ENCODE assay signal across 24 cellular contexts in the genomic region with DNA sequence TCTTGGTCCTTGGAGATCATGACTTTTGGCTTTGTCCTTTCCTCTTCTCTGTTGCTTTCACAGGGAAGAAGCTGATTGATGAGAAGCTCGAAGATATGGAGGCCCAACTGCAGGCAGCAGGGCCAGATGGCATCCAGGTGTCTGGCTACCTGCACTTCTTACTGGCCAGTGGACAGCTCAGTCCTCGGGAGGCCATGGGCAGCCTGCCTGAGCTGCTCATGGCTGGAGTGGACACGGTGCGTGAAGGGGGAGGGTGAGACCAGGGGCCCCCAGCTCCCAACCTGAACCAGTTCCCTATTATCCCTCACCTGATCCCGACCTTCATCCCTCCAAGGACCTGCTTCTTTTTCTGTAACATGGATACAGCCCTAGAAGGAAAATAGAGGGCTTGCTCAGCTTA. TPM values are rescaled to one million over a fixed set of nuclear protein-coding genes. Genes with fewer than 3 reads are reported as not detected.
DNase-seq lines count a peak whose midpoint lies in the region; ATAC-seq and TF ChIP-seq lines count a peak whose summit lies in the region.
"Had no signal": no experiment of that assay in that cellular context is flagged by ENCODE, and none has a peak within 500 bp of the region (broad histone marks: within the 10 kb centered on the region; RNA-seq: fewer than 3 reads in every experiment).

No MANE protein-coding gene starts in this region.

- WGBS in esophagus muscularis mucosa = 97% methylated on average over 5 of the region's 5 CpGs

- no peak for TF ChIP-seq EP300 in esophagus muscularis mucosa (IDR thresholded peaks at IDR 0.05)

- no peak for TF ChIP-seq POLR2A in esophagus muscularis mucosa (IDR thresholded peaks at IDR 0.05; ENCODE audit: low read depth)

- H3K27ac ChIP-seq in esophagus muscularis mucosa (replicated peaks in 1 of 4) = no peak overlapping the region
- H3K27ac ChIP-seq in neural progenitor cell = no peak overlapping the region
- H3K27ac ChIP-seq: 22Rv1 had no signal

- H3K4me1 ChIP-seq in esophagus muscularis mucosa = peaks cover 0 to 6% (median 0%) of the 10 kb centered on the region in 4 donors
- no peaks in the 10 kb centered on the region for H3K4me1 ChIP-seq in neural progenitor cell
- H3K4me1 ChIP-seq: BE2C had no signal

- H3K9me3 ChIP-seq in esophagus muscularis mucosa (no peaks in the 10 kb centered on the region), neural progenitor cell (ENCODE audit: low read depth) (no peaks in the 10 kb centered on the region)
- H3K9me3 ChIP-seq: BE2C; BLaER1 treated with 17β-estradiol and CSF1 and Interleukin-3, amounts not matched to agents 10 nM and 100 nM had no signal

- intact Hi-C loops in esophagus muscularis mucosa (cut with DNase I) = no loop called here
- intact Hi-C loops in sciatic nerve (cut with DNase I) = no loop called here

- H3K27me3 ChIP-seq in esophagus muscularis mucosa = no peaks in the 10 kb centered on the region
- H3K27me3 ChIP-seq in neural progenitor cell = no peaks in the 10 kb centered on the region
- H3K27me3 ChIP-seq: BE2C had no signal

- TF ChIP-seq CTCF in esophagus muscularis mucosa (IDR thresholded peaks at IDR 0.05) (no peak), neural progenitor cell (IDR thresholded peaks at IDR 0.05) (no peak)

- no peak overlapping the region for H3K4me3 ChIP-seq in esophagus muscularis mucosa
- no peak overlapping the region for H3K4me3 ChIP-seq in neural progenitor cell
- H3K4me3 ChIP-seq: BLaER1 treated with 17β-estradiol and CSF1 and Interleukin-3, amounts not matched to agents 10 nM and 100 nM; GM23338 had no signal

- DNase-seq in activated naive CD8-positive, alpha-beta T cell treated with anti-CD3 and anti-CD28 coated beads, Interleukin-2, amount 50 U/mL, for 24 hours = no peak
- DNase-seq in esophagus muscularis mucosa (ENCODE audit: extremely low spot score) (peak; percentile 5), neural progenitor cell (ENCODE audit: low spot score) (no peak), sciatic nerve (ENCODE audit: low spot score) (peak; percentile 28), NCI-H187 (lab: John Stamatoyannopoulos, UW) (no peak), C1 segment of cervical spinal cord (lab: John Stamatoyannopoulos, UW) (no peak)
- DNase-seq: AML-193; BE2C; Calu3; CD4-positive, alpha-beta memory T cell; COR-L47; DMS53; DMS79 treated with DMSO at 0.1 percent for 48 hours; GF-D8; H9 had no signal

- no peaks in the 10 kb centered on the region for H3F3A ChIP-seq in neural progenitor cell (ENCODE audit: low read depth)

- no peak overlapping the region for H3K9ac ChIP-seq in neural progenitor cell

- ATAC-seq in activated naive CD8-positive, alpha-beta T cell treated with anti-CD3 and anti-CD28 coated beads, Interleukin-2, amount 50 U/mL, for 24 hours = no peak
- ATAC-seq in sciatic nerve = no peak
- no peak for ATAC-seq in HG02571 (IDR thresholded peaks at IDR 0.05; ENCODE audit: unreplicated experiment)
- ATAC-seq: GM23338, HCT116 had no signal

- no peaks in the 10 kb centered on the region for H3K9me3 Mint-ChIP-seq in activated naive CD8-positive, alpha-beta T cell (ENCODE audit: low read depth)
- no peaks in the 10 kb centered on the region for H3K9me3 Mint-ChIP-seq in activated naive CD8-positive, alpha-beta T cell treated with anti-CD3 and anti-CD28 coated beads, Interleukin-2, amount 50 U/mL, for 24 hours
- no peaks in the 10 kb centered on the region for H3K9me3 Mint-ChIP-seq in neural progenitor cell
- H3K9me3 Mint-ChIP-seq: CD4-positive, alpha-beta memory T cell; GM23338; H9 had no signal

- peak overlapping the region; percentile 16 for H3K27ac Mint-ChIP-seq in activated naive CD8-positive, alpha-beta T cell
- H3K27ac Mint-ChIP-seq in activated naive CD8-positive, alpha-beta T cell treated with anti-CD3 and anti-CD28 coated beads, Interleukin-2, amount 50 U/mL, for 24 hours = no peak overlapping the region
- peak overlapping the region; percentile 50 for H3K27ac Mint-ChIP-seq in neural progenitor cell
- H3K27ac Mint-ChIP-seq: CD4-positive, alpha-beta memory T cell; GM23338; H9 had no signal

- H2AFZ ChIP-seq in neural progenitor cell (replicated peaks) = no peak overlapping the region
- H2AFZ ChIP-seq: GM23338 had no signal

- no peaks in the 10 kb centered on the region for H3K36me3 Mint-ChIP-seq in activated naive CD8-positive, alpha-beta T cell
- H3K36me3 Mint-ChIP-seq in activated naive CD8-positive, alpha-beta T cell treated with anti-CD3 and anti-CD28 coated beads, Interleukin-2, amount 50 U/mL, for 24 hours (ENCODE audit: low read depth) = no peaks in the 10 kb centered on the region
- H3K36me3 Mint-ChIP-seq in neural progenitor cell = no peaks in the 10 kb centered on the region
- H3K36me3 Mint-ChIP-seq: CD4-positive, alpha-beta memory T cell had no signal

- H3K36me3 ChIP-seq in esophagus muscularis mucosa = peaks cover 8 to 57% (median 46%) of the 10 kb centered on the region in 4 donors
- no peaks in the 10 kb centered on the region for H3K36me3 ChIP-seq in neural progenitor cell
- H3K36me3 ChIP-seq: BE2C; BLaER1 treated with 17β-estradiol and CSF1 and Interleukin-3, amounts not matched to agents 10 nM and 100 nM had no signal

- no peak overlapping the region for H3K4me2 ChIP-seq in neural progenitor cell
- H3K4me2 ChIP-seq: GM23338 had no signal

- peaks cover 12% of the 10 kb centered on the region for H3K27me3 Mint-ChIP-seq in activated naive CD8-positive, alpha-beta T cell
- H3K27me3 Mint-ChIP-seq in activated naive CD8-positive, alpha-beta T cell treated with anti-CD3 and anti-CD28 coated beads, Interleukin-2, amount 50 U/mL, for 24 hours = peaks cover 28% of the 10 kb centered on the region
- peaks cover 3% of the 10 kb centered on the region for H3K27me3 Mint-ChIP-seq in neural progenitor cell (ENCODE audit: insufficient read depth, low read depth)

- no peaks in the 10 kb centered on the region for H3K79me2 ChIP-seq in neural progenitor cell (ENCODE audit: low read depth)

- H4K20me1 ChIP-seq in neural progenitor cell (ENCODE audit: low read depth) = no peaks in the 10 kb centered on the region

- no peaks in the 10 kb centered on the region for H3K4me1 Mint-ChIP-seq in activated naive CD8-positive, alpha-beta T cell (ENCODE audit: low read depth)
- no peaks in the 10 kb centered on the region for H3K4me1 Mint-ChIP-seq in activated naive CD8-positive, alpha-beta T cell treated with anti-CD3 and anti-CD28 coated beads, Interleukin-2, amount 50 U/mL, for 24 hours
- H3K4me1 Mint-ChIP-seq in neural progenitor cell = no peaks in the 10 kb centered on the region
- H3K4me1 Mint-ChIP-seq: CD4-positive, alpha-beta memory T cell; GM23338; H9 had no signal

- H3K4me3 Mint-ChIP-seq in activated naive CD8-positive, alpha-beta T cell = no peak overlapping the region
- no peak overlapping the region for H3K4me3 Mint-ChIP-seq in activated naive CD8-positive, alpha-beta T cell treated with anti-CD3 and anti-CD28 coated beads, Interleukin-2, amount 50 U/mL, for 24 hours
- no peak overlapping the region for H3K4me3 Mint-ChIP-seq in neural progenitor cell
- H3K4me3 Mint-ChIP-seq: CD4-positive, alpha-beta memory T cell; GM23338; H9 had no signal

RNA-seq across cellular contexts. Expression of gene PRKAG3, which starts 18.7 kb away (rescaled TPM):
- total RNA-seq in esophagus muscularis mucosa = not detected
- not detected in 2 replicates for total RNA-seq in neural progenitor cell (ENCODE audit: low replicate concordance)
- total RNA-seq in sciatic nerve = 0.49 TPM
- total RNA-seq: Calu3; CD4-positive, alpha-beta memory T cell; Daoy; G401; GM23338; H4; H9 had no signal

RNA-seq across cellular contexts. Expression of gene CYP27A1, which starts 30.9 kb away (rescaled TPM):
- total RNA-seq in esophagus muscularis mucosa (10 to 100 TPM; 20.7 to 26.3 (median 23.6) TPM), neural progenitor cell (ENCODE audit: low replicate concordance) (0.11 and 0.43 TPM in 2 replicates), sciatic nerve (51.8 TPM)
- total RNA-seq: G401 had no signal

RNA-seq across cellular contexts. Expression of gene WNT6, which starts 46.7 kb away (rescaled TPM):
- total RNA-seq in esophagus muscularis mucosa (10 to 100 TPM in 2 of 4 donors, 1 to 10 TPM in 2; 2.9 to 14.3 (median 8.0) TPM), neural progenitor cell (ENCODE audit: low replicate concordance) (not detected in 2 replicates), sciatic nerve (23.3 TPM)
- total RNA-seq: Calu3, GM23338, H9 had no signal

Comparison
In these comparisons a context has a peak if more than half of its experiments do, and no peak if none do; other contexts are left out.
1. DNase-seq: peak in esophagus muscularis mucosa (single experiment) and sciatic nerve (single experiment); none in activated naive CD8-positive, alpha-beta T cell treated with anti-CD3 and anti-CD28 coated beads, Interleukin-2, amount 50 U/mL, for 24 hours (single experiment), neural progenitor cell (single experiment), NCI-H187 (0 of 2) and C1 segment of cervical spinal cord (0 of 14).
2. RNA of gene CYP27A1, which starts 30.9 kb away (total RNA-seq): 51.8 TPM in sciatic nerve (single experiment) and 20.7 to 26.3 TPM in esophagus muscularis mucosa; 0.11 to 0.43 TPM in neural progenitor cell; every median in the first group is over 10 times any median in the second.